In the genomic region with DNA sequence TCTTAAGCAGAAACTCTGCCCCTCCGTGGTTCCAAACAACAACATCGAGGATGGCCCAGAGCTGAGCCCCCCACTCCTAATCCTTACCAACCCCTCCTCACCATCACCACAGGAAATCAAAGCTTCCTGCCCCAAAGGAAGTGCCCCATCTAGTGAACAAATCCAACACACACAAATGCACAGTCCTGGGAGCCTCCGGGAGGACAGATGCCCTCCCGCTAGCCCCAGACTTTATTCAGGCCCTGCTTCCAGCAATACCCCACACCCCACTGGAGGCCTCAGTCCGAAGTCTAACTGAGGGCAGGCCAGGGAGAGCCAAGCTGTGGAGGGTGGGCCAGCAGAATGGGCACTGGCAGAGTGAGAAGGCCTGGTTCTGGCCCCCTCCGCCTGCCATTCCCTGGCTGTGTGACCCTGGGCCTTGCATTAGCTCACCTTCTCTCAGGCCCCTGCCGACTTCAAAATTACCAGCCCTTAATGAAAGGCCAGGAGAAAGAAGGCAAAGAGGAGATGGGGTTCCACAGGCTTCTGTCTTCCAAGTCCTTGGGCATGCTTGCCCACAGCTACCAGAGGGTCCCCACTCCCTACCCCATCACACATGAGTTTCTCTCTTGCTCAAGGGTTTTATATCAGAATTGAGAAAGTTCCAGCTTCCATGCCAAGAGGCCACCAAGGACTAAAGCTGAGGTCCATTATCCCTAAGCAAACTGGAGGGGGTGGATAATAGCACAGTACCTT, we compare ENCODE assay signal across 9 cellular contexts. TPM values are rescaled to one million over a fixed set of nuclear protein-coding genes. Genes with fewer than 3 reads are reported as not detected.
DNase-seq lines count a peak whose midpoint lies in the region; ATAC-seq and TF ChIP-seq lines count a peak whose summit lies in the region.
"Had no signal": no experiment of that assay in that cellular context is flagged by ENCODE, and none has a peak within 500 bp of the region (broad histone marks: within the 10 kb centered on the region; RNA-seq: fewer than 3 reads in every experiment).

No MANE protein-coding gene starts in this region.

- peaks cover 79% of the 10 kb centered on the region for H3K4me1 Mint-ChIP-seq in activated CD4-positive, alpha-beta T cell treated with anti-CD3 and anti-CD28 coated beads, Interleukin-2, amount 10 ng/mL, durations not matched to agents 7 days and 5 days

- H3K9me3 ChIP-seq in adipocyte (ENCODE audit: control insufficient read depth, low read length) (no peaks in the 10 kb centered on the region), left lung (no peaks in the 10 kb centered on the region), thyroid gland (no peaks in the 10 kb centered on the region)
- H3K9me3 ChIP-seq: SJCRH30 had no signal

- CTCF ChIA-PET in activated CD4-positive, alpha-beta T cell treated with anti-CD3 and anti-CD28 coated beads, Interleukin-2, amount 10 ng/mL, durations not matched to agents 7 days and 5 days (lab: Charles Lee) = interaction anchor here (0.6 to 17.2 kb wide), 14 partner anchors 9 to 1380 kb away, joined by 3 to 309 read pairs (median 3); a partner anchor contains a TSS

- ATAC-seq in left lung (no peak), HG03045 (IDR thresholded peaks at IDR 0.05; ENCODE audit: unreplicated experiment) (no peak)

- H3K27ac Mint-ChIP-seq in activated CD4-positive, alpha-beta T cell treated with anti-CD3 and anti-CD28 coated beads, Interleukin-2, amount 10 ng/mL, durations not matched to agents 7 days and 5 days = peak overlapping the region; percentile 97

- intact Hi-C loops in left lung (cut with DNase I) (no loop called here), thyroid gland (cut with DNase I) (no loop called here)

- H3K27me3 Mint-ChIP-seq in activated CD4-positive, alpha-beta T cell treated with anti-CD3 and anti-CD28 coated beads, Interleukin-2, amount 10 ng/mL, durations not matched to agents 7 days and 5 days = no peaks in the 10 kb centered on the region

- TF ChIP-seq CTCF in left lung (IDR thresholded peaks at IDR 0.05) (no peak), thyroid gland (IDR thresholded peaks at IDR 0.05) (peak in 1 of 6 experiments; percentile 14)

- DNase-seq in activated CD4-positive, alpha-beta T cell treated with anti-CD3 and anti-CD28 coated beads, Interleukin-2, amount 10 ng/mL, durations not matched to agents 7 days and 5 days = no peak
- no peak for DNase-seq in activated CD4-positive, alpha-beta T cell treated with anti-CD3 and anti-CD28 coated beads, Interleukin-2, amount 50 U/mL, for 4 hours
- DNase-seq in adipocyte (ENCODE audit: low read depth) = peak; percentile 60
- DNase-seq in left lung = no peak
- no peak for DNase-seq in thyroid gland
- no peak for DNase-seq in glomerular visceral epithelial cell (ENCODE audit: extremely low spot score)
- DNase-seq in NCI-H1694 (lab: John Stamatoyannopoulos, UW) = no peak

- peak overlapping the region; percentile 94 for H3K4me3 Mint-ChIP-seq in activated CD4-positive, alpha-beta T cell treated with anti-CD3 and anti-CD28 coated beads, Interleukin-2, amount 10 ng/mL, durations not matched to agents 7 days and 5 days

- TF ChIP-seq POLR2A in thyroid gland (IDR thresholded peaks at IDR 0.05) = no peak

- peak overlapping the region; percentile 91 for H3K9ac ChIP-seq in adipocyte (ENCODE audit: low read length)

- H3K27me3 ChIP-seq in adipocyte (replicated peaks; ENCODE audit: control insufficient read depth, insufficient read depth, low read length) = no peaks in the 10 kb centered on the region
- no peaks in the 10 kb centered on the region for H3K27me3 ChIP-seq in left lung
- no peaks in the 10 kb centered on the region for H3K27me3 ChIP-seq in thyroid gland
- H3K27me3 ChIP-seq: SJCRH30 had no signal

- H3K9me3 Mint-ChIP-seq in activated CD4-positive, alpha-beta T cell treated with anti-CD3 and anti-CD28 coated beads, Interleukin-2, amount 10 ng/mL, durations not matched to agents 7 days and 5 days = no peaks in the 10 kb centered on the region

- H3K4me1 ChIP-seq in adipocyte (ENCODE audit: control insufficient read depth, insufficient read depth, low read length) (peaks cover 75% of the 10 kb centered on the region), left lung (peaks cover 51 to 89% of the 10 kb centered on the region in 2 donors), thyroid gland (peaks cover 53 to 80% of the 10 kb centered on the region in 2 donors)

- peak overlapping the region; percentile 92 to 93 for H3K27ac ChIP-seq in left lung
- H3K27ac ChIP-seq in thyroid gland = peak overlapping the region; percentile 94 to 98 (median 98)
- H3K27ac ChIP-seq: SJCRH30 had no signal

- POLR2A ChIA-PET in activated CD4-positive, alpha-beta T cell treated with anti-CD3 and anti-CD28 coated beads, Interleukin-2, amount 10 ng/mL, durations not matched to agents 7 days and 5 days (lab: Charles Lee) = interaction anchor here (0.7 kb wide), 2 partner anchors 9 to 10 kb away, joined by 3 to 4 read pairs; no protein-coding TSS in a partner anchor

- H3K4me3 ChIP-seq in adipocyte (ENCODE audit: low read length) (peak overlapping the region; percentile 86), left lung (peak overlapping the region; percentile 8 to 82), thyroid gland (replicated peaks in 1 of 3) (peak overlapping the region in 1 of 3 donors; percentile 82)
- H3K4me3 ChIP-seq: SJCRH30 had no signal

- 39 to 52% methylated on average over 6 to 7 of the region's 7 CpGs for WGBS in thyroid gland, 2 donors

- peaks cover 57% of the 10 kb centered on the region for H3K36me3 Mint-ChIP-seq in activated CD4-positive, alpha-beta T cell treated with anti-CD3 and anti-CD28 coated beads, Interleukin-2, amount 10 ng/mL, durations not matched to agents 7 days and 5 days (ENCODE audit: low read depth)

- H3K36me3 ChIP-seq in adipocyte (ENCODE audit: control insufficient read depth, insufficient read depth, low read length, severe bottlenecking) = peaks cover 9% of the 10 kb centered on the region
- H3K36me3 ChIP-seq in left lung = peaks cover 0 to 10% of the 10 kb centered on the region in 2 donors
- no peaks in the 10 kb centered on the region for H3K36me3 ChIP-seq in thyroid gland
- H3K36me3 ChIP-seq: SJCRH30 had no signal

RNA-seq across cellular contexts. Expression of a gene that starts 2.3 kb away (rescaled TPM):
- 100 to 1,000 TPM; 218 to 232 TPM for total RNA-seq in activated CD4-positive, alpha-beta T cell treated with anti-CD3 and anti-CD28 coated beads, Interleukin-2, amount 10 ng/mL, durations not matched to agents 7 days and 5 days
- total RNA-seq in left lung = 100 to 1,000 TPM; 102 to 115 TPM
- total RNA-seq in thyroid gland = 10 to 100 TPM; 44.5 to 61.9 (median 52.6) TPM

RNA-seq across cellular contexts. Expression of a gene that starts 44.4 kb away (rescaled TPM):
- 1 to 10 TPM; 7.9 to 9.1 TPM for total RNA-seq in activated CD4-positive, alpha-beta T cell treated with anti-CD3 and anti-CD28 coated beads, Interleukin-2, amount 10 ng/mL, durations not matched to agents 7 days and 5 days
- total RNA-seq in left lung = 10 to 100 TPM; 35.4 to 38.6 TPM
- total RNA-seq in thyroid gland = 100 to 1,000 TPM in 3 of 4 donors, 10 to 100 TPM in 1; 59.3 to 276 (median 187) TPM

RNA-seq across cellular contexts. Expression of a gene that starts 58.8 kb away (rescaled TPM):
- total RNA-seq in activated CD4-positive, alpha-beta T cell treated with anti-CD3 and anti-CD28 coated beads, Interleukin-2, amount 10 ng/mL, durations not matched to agents 7 days and 5 days = under 1 TPM in 1 of 2 experiments, not detected in 1; 0.15 TPM
- 10 to 100 TPM; 15.9 to 28.9 TPM for total RNA-seq in left lung
- total RNA-seq in thyroid gland = 100 to 1,000 TPM in 2 of 4 donors, 10 to 100 TPM in 2; 87.3 to 178 (median 125) TPM

Comparison
In these comparisons a context has a peak if more than half of its experiments do, and no peak if none do; other contexts are left out.
1. RNA of a gene that starts 58.8 kb away (total RNA-seq): 87.3 to 178 TPM in thyroid gland and 15.9 to 28.9 TPM in left lung; 0.15 TPM in activated CD4-positive, alpha-beta T cell treated with anti-CD3 and anti-CD28 coated beads, Interleukin-2, amount 10 ng/mL, durations not matched to agents 7 days and 5 days; every median in the first group is over 10 times any median in the second.